ENCODE assay signal across 8 cellular contexts in genomic region chr22:25081409-25081824, GRCh38.
DNase-seq lines count a peak whose midpoint lies in the region; ATAC-seq and TF ChIP-seq lines count a peak whose summit lies in the region.

No MANE protein-coding gene starts in this region.

- no peaks in the 10 kb centered on the region for H3K9me3 Mint-ChIP-seq in activated T-cell treated with anti-CD3 and anti-CD28 coated beads, Interleukin-2, amount 50 U/mL, for 4 hours

- TF ChIP-seq POLR2A in gastroesophageal sphincter (IDR thresholded peaks at IDR 0.05), result no peak

- peaks cover 46% of the 10 kb centered on the region for H3K4me1 Mint-ChIP-seq in activated T-cell treated with anti-CD3 and anti-CD28 coated beads, Interleukin-2, amount 50 U/mL, for 4 hours (ENCODE audit: low read depth)

- no peak overlapping the region for H3K27ac ChIP-seq in gastroesophageal sphincter

- no peak for ATAC-seq in activated T-cell treated with anti-CD3 and anti-CD28 coated beads, Interleukin-2, amount 50 U/mL, for 4 hours
- ATAC-seq in gastroesophageal sphincter (no peak), HG02642 (IDR thresholded peaks at IDR 0.05; ENCODE audit: poor library complexity, unreplicated experiment) (no peak)

- no peaks in the 10 kb centered on the region for H3K36me3 Mint-ChIP-seq in activated T-cell treated with anti-CD3 and anti-CD28 coated beads, Interleukin-2, amount 50 U/mL, for 4 hours (ENCODE audit: insufficient read depth)

- H3K9me3 ChIP-seq in gastroesophageal sphincter (no peaks in the 10 kb centered on the region), MG63 (no peaks in the 10 kb centered on the region)

- TF ChIP-seq CTCF in gastroesophageal sphincter (IDR thresholded peaks at IDR 0.05), result peak in 3 of 4 experiments; percentile 34 to 60 (median 42)

- no peaks in the 10 kb centered on the region for H3K27me3 Mint-ChIP-seq in activated T-cell treated with anti-CD3 and anti-CD28 coated beads, Interleukin-2, amount 50 U/mL, for 4 hours (ENCODE audit: low read depth)

- H3K36me3 ChIP-seq in gastroesophageal sphincter (no peaks in the 10 kb centered on the region), MG63 (no peaks in the 10 kb centered on the region)

- H3K4me3 ChIP-seq in gastroesophageal sphincter, result no peak overlapping the region
- H3K4me3 ChIP-seq in MG63, result no peak overlapping the region

- peaks cover 0 to 44% (median 0%) of the 10 kb centered on the region in 3 donors for H3K4me1 ChIP-seq in gastroesophageal sphincter

- DNase-seq in NCI-H524 (lab: John Stamatoyannopoulos, UW), result peak; percentile 34 to 54
- no peak for DNase-seq in NCI-H524 treated with DMSO at 0.1 percent for 48 hours (lab: John Stamatoyannopoulos, UW)
- peak; percentile 63 for DNase-seq in NAMALWA (ENCODE audit: low spot score)
- peak; percentile 43 for DNase-seq in activated T-cell treated with anti-CD3 and anti-CD28 coated beads, Interleukin-2, amount 50 U/mL, for 4 hours
- peak; percentile 39 for DNase-seq in stimulated activated CD4-positive, alpha-beta T cell treated with anti-CD3 and anti-CD28 coated beads, Interleukin-2, amount 100 ng/mL, for 4 hours (ENCODE audit: low read depth)
- no peak for DNase-seq in MG63

- no peaks in the 10 kb centered on the region for H3K27me3 ChIP-seq in gastroesophageal sphincter
- no peaks in the 10 kb centered on the region for H3K27me3 ChIP-seq in MG63

- no peak for TF ChIP-seq EP300 in gastroesophageal sphincter (IDR thresholded peaks at IDR 0.05)

- no peak overlapping the region for H3K4me3 Mint-ChIP-seq in activated T-cell treated with anti-CD3 and anti-CD28 coated beads, Interleukin-2, amount 50 U/mL, for 4 hours

- 0 to 21% methylated on average over 1 to 2 of the region's 3 CpGs for WGBS in gastroesophageal sphincter (ENCODE audit: low coverage in 1 of 2), 2 donors

Comparison
In these comparisons a context has a peak if more than half of its experiments do, and no peak if none do; other contexts are left out.
1. DNase-seq: peak in NCI-H524 (2 of 2), NAMALWA (single experiment), activated T-cell treated with anti-CD3 and anti-CD28 coated beads, Interleukin-2, amount 50 U/mL, for 4 hours (single experiment) and stimulated activated CD4-positive, alpha-beta T cell treated with anti-CD3 and anti-CD28 coated beads, Interleukin-2, amount 100 ng/mL, for 4 hours (single experiment); none in NCI-H524 treated with DMSO at 0.1 percent for 48 hours (single experiment) and MG63 (single experiment).